In the genomic region with DNA sequence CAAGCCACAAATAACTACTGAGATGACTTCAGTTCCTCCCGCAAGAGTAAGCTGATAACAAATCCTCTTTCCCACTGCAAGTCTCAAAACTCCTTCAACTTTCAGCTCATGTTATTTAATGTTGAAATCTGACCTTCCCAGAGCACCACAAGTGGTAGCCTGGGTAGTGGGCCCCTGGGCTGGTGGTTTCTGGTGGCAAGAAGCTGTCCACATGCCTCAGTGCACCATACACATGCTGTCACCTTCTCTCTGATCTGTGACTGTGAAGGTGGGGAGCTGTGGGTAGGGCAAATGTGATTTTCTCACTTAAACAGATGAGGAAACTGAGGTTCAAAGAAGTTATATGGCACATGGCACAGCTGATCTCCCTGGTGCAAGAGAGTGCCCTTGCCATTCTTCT, we compare ENCODE assay signal across 27 cellular contexts.
"Had no signal": no experiment of that assay in that cellular context is flagged by ENCODE, and none has a peak within 500 bp of the region (broad histone marks: within the 10 kb centered on the region; RNA-seq: fewer than 3 reads in every experiment).

No MANE protein-coding gene starts in this region.

- FAIRE-seq: endothelial cell of umbilical vein, keratinocyte, pancreas, urothelium cell line had no signal

- DNase-seq: colonic mucosa; effector CD4-positive, alpha-beta T cell; erythroblast; foreskin keratinocyte; immature natural killer cell; left cardiac atrium; left ventricle myocardium inferior; lower lobe of right lung; occipital lobe; pancreas; right cardiac atrium; stimulated activated CD4-positive, alpha-beta T cell treated with anti-CD3 and anti-CD28 coated beads, Interleukin-2, amount 100 ng/mL, for 48 hours; stimulated activated CD8-positive, alpha-beta memory T cell treated with anti-CD3 and anti-CD28 coated beads, Interleukin-4, amount 100 ng/mL, for 48 hours; stomach; substantia nigra had no signal

- H3K9me3 Mint-ChIP-seq: immature natural killer cell; memory B cell; natural killer cell treated with Interleukin-12 subunit alpha and Interleukin-12 subunit beta and Interleukin-15 and Interleukin-18, amount 100 ng/mL, for 72 hours; stimulated activated memory B cell treated with anti-CD40 and anti-IgM and Interleukin-4, amounts not matched to agents 10 μg/mL and 1 μg/mL and 100 μg/mL, for 72 hours had no signal

- H3K27ac ChIP-seq: colonic mucosa, foreskin keratinocyte, left ventricle myocardium inferior, lower lobe of right lung, pancreas had no signal

- H3K27me3 Mint-ChIP-seq: memory B cell; natural killer cell treated with Interleukin-12 subunit alpha and Interleukin-12 subunit beta and Interleukin-15 and Interleukin-18, amount 100 ng/mL, for 72 hours; progenitor cell of endocrine pancreas; stimulated activated memory B cell treated with anti-CD40 and anti-IgM and Interleukin-4, amounts not matched to agents 10 μg/mL and 1 μg/mL and 100 μg/mL, for 72 hours; type B pancreatic cell had no signal

- H3K9me3 ChIP-seq: colonic mucosa, left ventricle myocardium inferior, lower lobe of right lung, pancreas, stomach, thoracic aorta had no signal

- H3K4me1 ChIP-seq: colonic mucosa, foreskin keratinocyte, lower lobe of right lung, pancreas had no signal

- H3K4me3 ChIP-seq: colonic mucosa, left ventricle myocardium inferior, lower lobe of right lung, pancreas, smooth muscle cell, stomach, thoracic aorta had no signal

- H3K4me1 Mint-ChIP-seq: immature natural killer cell; memory B cell; mesothelial cell of epicardium; stimulated activated memory B cell treated with anti-CD40 and anti-IgM and Interleukin-4, amounts not matched to agents 10 μg/mL and 1 μg/mL and 100 μg/mL, for 72 hours had no signal

- H3K36me3 ChIP-seq: colonic mucosa, pancreas, thoracic aorta had no signal

- H3K4me2 ChIP-seq: smooth muscle cell had no signal

- H3K4me3 Mint-ChIP-seq: endodermal cell; immature natural killer cell; memory B cell; mesothelial cell of epicardium; natural killer cell treated with Interleukin-12 subunit alpha and Interleukin-12 subunit beta and Interleukin-15 and Interleukin-18, amount 100 ng/mL, for 72 hours; stimulated activated memory B cell treated with anti-CD40 and anti-IgM and Interleukin-4, amounts not matched to agents 10 μg/mL and 1 μg/mL and 100 μg/mL, for 72 hours; type B pancreatic cell had no signal

- H3K27me3 ChIP-seq: colonic mucosa, foreskin keratinocyte, pancreas, stomach had no signal

- H3K27ac Mint-ChIP-seq: endodermal cell; mesothelial cell of epicardium; progenitor cell of endocrine pancreas; stimulated activated memory B cell treated with anti-CD40 and anti-IgM and Interleukin-4, amounts not matched to agents 10 μg/mL and 1 μg/mL and 100 μg/mL, for 72 hours; type B pancreatic cell had no signal

- ATAC-seq: foreskin keratinocyte; left cardiac atrium; lower lobe of right lung; natural killer cell treated with Interleukin-12 subunit alpha and Interleukin-12 subunit beta and Interleukin-15 and Interleukin-18, amount 100 ng/mL, for 72 hours; right cardiac atrium; stimulated activated memory B cell treated with anti-CD40 and anti-IgM and Interleukin-4, amounts not matched to agents 10 μg/mL and 1 μg/mL and 100 μg/mL, for 72 hours had no signal
